1 cellular context compared by ENCODE assay signal in the genomic region with DNA sequence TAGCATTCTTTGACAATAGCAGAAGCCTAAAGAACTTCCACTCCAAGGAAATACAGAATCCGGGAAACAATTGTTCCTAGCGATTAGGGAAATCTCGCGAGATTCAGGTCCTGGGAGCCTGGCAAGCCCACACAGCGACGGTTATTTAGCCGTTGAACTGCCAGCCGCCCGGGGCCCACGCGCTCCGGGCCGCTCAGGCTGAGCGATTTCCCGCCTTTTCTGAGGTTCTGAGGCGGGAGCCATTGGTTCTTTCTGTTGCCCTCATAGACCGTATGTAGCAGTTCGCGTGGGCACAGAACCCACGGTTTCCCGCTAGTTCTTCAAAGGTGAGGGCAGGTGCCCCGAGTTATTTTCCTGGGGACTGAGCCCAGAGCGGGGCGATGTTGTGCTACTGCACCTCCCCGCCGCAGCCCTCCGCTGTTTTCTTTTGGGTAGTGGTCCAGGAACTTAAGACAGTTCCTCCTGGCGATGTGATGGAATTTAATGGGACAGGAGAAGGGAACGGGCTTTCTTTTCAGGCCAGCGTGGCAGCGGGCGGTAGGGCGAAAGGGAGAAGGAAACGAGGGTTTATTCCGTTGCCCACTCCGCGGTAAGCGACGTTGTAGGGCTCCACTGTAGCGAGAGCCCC.
TF ChIP-seq lines count a peak whose summit lies in the region.

A gene with protein sequence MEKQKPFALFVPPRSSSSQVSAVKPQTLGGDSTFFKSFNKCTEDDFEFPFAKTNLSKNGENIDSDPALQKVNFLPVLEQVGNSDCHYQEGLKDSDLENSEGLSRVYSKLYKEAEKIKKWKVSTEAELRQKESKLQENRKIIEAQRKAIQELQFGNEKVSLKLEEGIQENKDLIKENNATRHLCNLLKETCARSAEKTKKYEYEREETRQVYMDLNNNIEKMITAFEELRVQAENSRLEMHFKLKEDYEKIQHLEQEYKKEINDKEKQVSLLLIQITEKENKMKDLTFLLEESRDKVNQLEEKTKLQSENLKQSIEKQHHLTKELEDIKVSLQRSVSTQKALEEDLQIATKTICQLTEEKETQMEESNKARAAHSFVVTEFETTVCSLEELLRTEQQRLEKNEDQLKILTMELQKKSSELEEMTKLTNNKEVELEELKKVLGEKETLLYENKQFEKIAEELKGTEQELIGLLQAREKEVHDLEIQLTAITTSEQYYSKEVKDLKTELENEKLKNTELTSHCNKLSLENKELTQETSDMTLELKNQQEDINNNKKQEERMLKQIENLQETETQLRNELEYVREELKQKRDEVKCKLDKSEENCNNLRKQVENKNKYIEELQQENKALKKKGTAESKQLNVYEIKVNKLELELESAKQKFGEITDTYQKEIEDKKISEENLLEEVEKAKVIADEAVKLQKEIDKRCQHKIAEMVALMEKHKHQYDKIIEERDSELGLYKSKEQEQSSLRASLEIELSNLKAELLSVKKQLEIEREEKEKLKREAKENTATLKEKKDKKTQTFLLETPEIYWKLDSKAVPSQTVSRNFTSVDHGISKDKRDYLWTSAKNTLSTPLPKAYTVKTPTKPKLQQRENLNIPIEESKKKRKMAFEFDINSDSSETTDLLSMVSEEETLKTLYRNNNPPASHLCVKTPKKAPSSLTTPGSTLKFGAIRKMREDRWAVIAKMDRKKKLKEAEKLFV (plus strand): TSS at position 171 of the 628 bp plus-strand sequence. CDS start 602 bp downstream, outside the sequence.

TF ChIP-seq in H1, 55 proteins besides CTCF, POLR2A, EP300 and RAD21 (continued from another document):
- TF ChIP-seq, protein P1, sequence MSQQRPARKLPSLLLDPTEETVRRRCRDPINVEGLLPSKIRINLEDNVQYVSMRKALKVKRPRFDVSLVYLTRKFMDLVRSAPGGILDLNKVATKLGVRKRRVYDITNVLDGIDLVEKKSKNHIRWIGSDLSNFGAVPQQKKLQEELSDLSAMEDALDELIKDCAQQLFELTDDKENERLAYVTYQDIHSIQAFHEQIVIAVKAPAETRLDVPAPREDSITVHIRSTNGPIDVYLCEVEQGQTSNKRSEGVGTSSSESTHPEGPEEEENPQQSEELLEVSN (IDR thresholded peaks at IDR 0.05), result peak; percentile 98
- no peak for TF ChIP-seq RXRA (IDR thresholded peaks at IDR 0.05; ENCODE audit: insufficient read depth, low read depth, low read length)
